ENCODE assay signal across 25 cellular contexts in genomic region chr7:101832681-101833375, GRCh38. TPM values are rescaled to one million over a fixed set of nuclear protein-coding genes. Genes with fewer than 3 reads are reported as not detected.
DNase-seq lines count a peak whose midpoint lies in the region; ATAC-seq and TF ChIP-seq lines count a peak whose summit lies in the region.
"Had no signal": no experiment of that assay in that cellular context is flagged by ENCODE, and none has a peak within 500 bp of the region (broad histone marks: within the 10 kb centered on the region; RNA-seq: fewer than 3 reads in every experiment).

No MANE protein-coding gene starts in this region.

- H3K9me3 Mint-ChIP-seq in activated T-helper 17 cell treated with anti-CD3 and anti-CD28 coated beads, Interleukin-2, amount 50 U/mL, for 72 hours: no peaks in the 10 kb centered on the region
- H3K9me3 Mint-ChIP-seq in activated naive CD8-positive, alpha-beta T cell treated with anti-CD3 and anti-CD28 coated beads for 36 hours: peaks cover 2% of the 10 kb centered on the region
- H3K9me3 Mint-ChIP-seq: activated T-cell treated with anti-CD3 and anti-CD28 coated beads, Interleukin-2, amount 50 U/mL, for 24 hours had no signal

- intact Hi-C loops in sigmoid colon (cut with DNase I): no loop called here

- no peaks in the 10 kb centered on the region for H3K27me3 Mint-ChIP-seq in activated T-helper 17 cell treated with anti-CD3 and anti-CD28 coated beads, Interleukin-2, amount 50 U/mL, for 72 hours
- H3K27me3 Mint-ChIP-seq in activated naive CD8-positive, alpha-beta T cell treated with anti-CD3 and anti-CD28 coated beads for 36 hours: no peaks in the 10 kb centered on the region
- H3K27me3 Mint-ChIP-seq: activated T-cell treated with anti-CD3 and anti-CD28 coated beads, Interleukin-2, amount 50 U/mL, for 24 hours; brain had no signal

- H3K4me1 Mint-ChIP-seq in activated T-helper 17 cell treated with anti-CD3 and anti-CD28 coated beads, Interleukin-2, amount 50 U/mL, for 72 hours: peaks cover under 1% of the 10 kb centered on the region
- peaks cover 6% of the 10 kb centered on the region for H3K4me1 Mint-ChIP-seq in activated naive CD8-positive, alpha-beta T cell treated with anti-CD3 and anti-CD28 coated beads for 36 hours

- TF ChIP-seq POLR2A in sigmoid colon (IDR thresholded peaks at IDR 0.05): no peak

- peak overlapping the region; percentile 37 for H3K27ac Mint-ChIP-seq in activated T-helper 17 cell treated with anti-CD3 and anti-CD28 coated beads, Interleukin-2, amount 50 U/mL, for 72 hours
- H3K27ac Mint-ChIP-seq in activated naive CD8-positive, alpha-beta T cell treated with anti-CD3 and anti-CD28 coated beads for 36 hours: no peak overlapping the region
- H3K27ac Mint-ChIP-seq: activated T-cell treated with anti-CD3 and anti-CD28 coated beads, Interleukin-2, amount 50 U/mL, for 24 hours had no signal

- no peak overlapping the region for H3K27ac ChIP-seq in sigmoid colon
- H3K27ac ChIP-seq: epithelial cell of prostate, heart left ventricle, neutrophil, stomach, tibial artery had no signal

- H3K4me3 Mint-ChIP-seq in activated T-helper 17 cell treated with anti-CD3 and anti-CD28 coated beads, Interleukin-2, amount 50 U/mL, for 72 hours: no peak overlapping the region
- H3K4me3 Mint-ChIP-seq in activated naive CD8-positive, alpha-beta T cell treated with anti-CD3 and anti-CD28 coated beads for 36 hours: no peak overlapping the region
- H3K4me3 Mint-ChIP-seq: activated T-cell treated with anti-CD3 and anti-CD28 coated beads, Interleukin-2, amount 50 U/mL, for 24 hours; brain had no signal

- WGBS in sigmoid colon, 2 donors: 95 to 96% methylated on average over 14 of the region's 14 CpGs

- TF ChIP-seq EP300 in sigmoid colon (IDR thresholded peaks at IDR 0.05): no peak

- H3K4me3 ChIP-seq in H7 (ENCODE audit: insufficient read depth, low read depth, low read length) (no peak overlapping the region), sigmoid colon (no peak overlapping the region)
- H3K4me3 ChIP-seq: heart left ventricle, stomach, tibial artery had no signal

- H3K36me3 ChIP-seq in H7 (replicated peaks; ENCODE audit: control insufficient read depth, insufficient read depth, low read length): 0 out of 2 replicates have a peak, but pooled peaks cover 2% of the 10 kb centered on the region
- H3K36me3 ChIP-seq in sigmoid colon: peaks cover 0 to 7% (median 0%) of the 10 kb centered on the region in 4 donors
- H3K36me3 ChIP-seq: BE2C, tibial artery had no signal

- H3K36me3 Mint-ChIP-seq in activated T-helper 17 cell treated with anti-CD3 and anti-CD28 coated beads, Interleukin-2, amount 50 U/mL, for 72 hours (ENCODE audit: low read depth): peaks cover 5% of the 10 kb centered on the region
- H3K36me3 Mint-ChIP-seq in activated naive CD8-positive, alpha-beta T cell treated with anti-CD3 and anti-CD28 coated beads for 36 hours: peaks cover 3% of the 10 kb centered on the region

- no peak for TF ChIP-seq CTCF in sigmoid colon (IDR thresholded peaks at IDR 0.05)

- DNase-seq in H7 (peak; percentile 34), left lobe of liver (ENCODE audit: low spot score) (peak; percentile 30), sigmoid colon (peak; percentile 36), occipital lobe (lab: John Stamatoyannopoulos, UW) (no peak), dedifferentiated amniotic fluid mesenchymal stem cell (ENCODE audit: extremely low spot score) (no peak)
- DNase-seq in activated naive CD8-positive, alpha-beta T cell treated with anti-CD3 and anti-CD28 coated beads for 36 hours: no peak
- DNase-seq: ACHN; activated CD4-positive, alpha-beta T cell treated with anti-CD3 and anti-CD28 coated beads for 48 hours; activated naive CD4-positive, alpha-beta T cell; activated T-cell treated with anti-CD3 and anti-CD28 coated beads, Interleukin-2, amount 50 U/mL, for 24 hours; BE2C; DMS53; effector CD4-positive, alpha-beta T cell; heart left ventricle; NCI-H187; NCI-H2171 treated with DMSO at 0.1 percent for 48 hours; NCI-H510A treated with DMSO at 0.1 percent for 48 hours; SHP77; stomach; tibial artery had no signal

- peaks cover 0 to 19% (median 13%) of the 10 kb centered on the region in 4 donors for H3K4me1 ChIP-seq in sigmoid colon
- H3K4me1 ChIP-seq: BE2C had no signal

- H3K27me3 ChIP-seq in H7 (ENCODE audit: control insufficient read depth, insufficient read depth, low read length) (no peaks in the 10 kb centered on the region), sigmoid colon (no peaks in the 10 kb centered on the region)
- H3K27me3 ChIP-seq: BE2C, heart left ventricle, neutrophil, stomach, tibial artery had no signal

- no peaks in the 10 kb centered on the region for H3K9me3 ChIP-seq in sigmoid colon
- H3K9me3 ChIP-seq: BE2C, heart left ventricle, neutrophil, stomach, tibial artery had no signal

- ATAC-seq in activated T-helper 17 cell treated with anti-CD3 and anti-CD28 coated beads, Interleukin-2, amount 50 U/mL, for 72 hours (replicated peaks): no peak
- ATAC-seq in left lobe of liver (no peak), GM21529 (IDR thresholded peaks at IDR 0.05; ENCODE audit: unreplicated experiment) (no peak)

RNA-seq across cellular contexts. Expression of gene CUX1, which starts 15.4 kb away (rescaled TPM):
- 25.3 and 28.2 TPM in 2 replicates for total RNA-seq in H7 (2014; rRNA removed; shearing (Covaris generic))
- total RNA-seq in activated T-helper 17 cell treated with anti-CD3 and anti-CD28 coated beads, Interleukin-2, amount 50 U/mL, for 72 hours: 10 to 100 TPM; 12.0 to 13.8 TPM
- total RNA-seq in left lobe of liver (42.0 TPM), sigmoid colon (100 to 1,000 TPM in 2 of 4 donors, 10 to 100 TPM in 2; 47.4 to 127 (median 79.0) TPM), occipital lobe (23.2 TPM)
- polyA plus RNA-seq in sigmoid colon: 10 to 100 TPM; 46.7 to 49.9 (median 47.2) TPM
- 10 to 100 TPM; 14.2 to 14.5 TPM for total RNA-seq in activated naive CD8-positive, alpha-beta T cell treated with anti-CD3 and anti-CD28 coated beads for 36 hours

Comparison
In these comparisons a context has a peak if more than half of its experiments do, and no peak if none do; other contexts are left out.
1. DNase-seq: peak in H7 (single experiment), left lobe of liver (single experiment) and sigmoid colon (single experiment); none in occipital lobe (single experiment), activated naive CD8-positive, alpha-beta T cell treated with anti-CD3 and anti-CD28 coated beads for 36 hours (single experiment) and dedifferentiated amniotic fluid mesenchymal stem cell (single experiment).